Comparison of ENCODE assay signal across 2 cellular contexts in the genomic region with DNA sequence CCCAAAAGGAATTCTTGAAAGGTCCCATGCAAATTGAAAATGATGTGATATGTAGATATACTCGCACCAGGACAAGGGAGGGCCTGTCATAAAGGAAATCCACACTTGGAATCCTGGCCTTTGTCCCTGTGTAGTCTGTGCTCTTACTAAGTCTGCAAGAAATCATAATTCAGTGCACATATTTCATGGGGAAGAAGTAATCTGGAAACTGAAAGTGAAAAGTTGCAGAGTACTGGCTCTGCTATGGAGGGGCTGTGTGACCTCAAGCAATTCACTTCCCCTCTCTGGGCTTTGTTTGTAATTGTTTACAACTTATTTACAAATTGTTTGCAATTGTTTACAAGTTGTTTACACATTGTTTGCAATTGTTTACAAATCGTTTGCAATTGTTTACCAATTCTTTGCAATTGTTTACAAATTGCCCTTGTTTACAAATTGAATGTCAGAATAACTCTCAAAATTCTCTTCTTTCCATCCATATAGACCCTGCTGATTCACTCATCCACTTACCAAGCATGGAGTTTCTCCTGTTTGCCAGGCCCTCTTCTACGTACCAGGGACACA.
TF ChIP-seq lines count a peak whose summit lies in the region.

No MANE protein-coding gene starts in this region.

TF ChIP-seq in GM12878, 131 proteins besides CTCF, POLR2A, EP300 and RAD21:
- no peak for TF ChIP-seq DPF2 (IDR thresholded peaks at IDR 0.05)
- TF ChIP-seq BCL3 (IDR thresholded peaks at IDR 0.05; ENCODE audit: borderline replicate concordance, insufficient read depth, low read depth, low read length, poor library complexity, severe bottlenecking): peak; percentile 80
- no peak for TF ChIP-seq NFYA (IDR thresholded peaks at IDR 0.05; ENCODE audit: borderline replicate concordance, low read depth, low read length)
- no peak for TF ChIP-seq CHD1 (IDR thresholded peaks at IDR 0.05; ENCODE audit: low read depth, low read length)
- TF ChIP-seq MLLT1 (IDR thresholded peaks at IDR 0.05): no peak
- no peak for TF ChIP-seq NR2C1 (IDR thresholded peaks at IDR 0.05)
TF ChIP-seq in GM12878: peak in this region for 1.

TF ChIP-seq in HepG2, 621 proteins besides CTCF, POLR2A, EP300 and RAD21:
- TF ChIP-seq GMEB2 (CRISPR knock-in tag; IDR thresholded peaks at IDR 0.05; ENCODE audit: low read depth) (no peak), FOXP1 (IDR thresholded peaks at IDR 0.05) (peak; percentile 95), FOXP1 (CRISPR knock-in tag; IDR thresholded peaks at IDR 0.05) (no peak), ZNF768 (CRISPR knock-in tag; IDR thresholded peaks at IDR 0.05) (peak; percentile 28; the same call in 1 of the 2 replicates), ZKSCAN5 (CRISPR knock-in tag; IDR thresholded peaks at IDR 0.05) (no peak), ZNF30 (CRISPR knock-in tag; IDR thresholded peaks at IDR 0.05) (no peak), FOXA1 (IDR thresholded peaks at IDR 0.05) (peak; percentile 43; the same call in 1 of the 2 replicates), FOXA1 (CRISPR knock-in tag; IDR thresholded peaks at IDR 0.05) (no peak), ZNF235 (CRISPR knock-in tag; IDR thresholded peaks at IDR 0.05; ENCODE audit: borderline replicate concordance) (no peak)
